6 cellular contexts compared by ENCODE assay signal in the genomic region with DNA sequence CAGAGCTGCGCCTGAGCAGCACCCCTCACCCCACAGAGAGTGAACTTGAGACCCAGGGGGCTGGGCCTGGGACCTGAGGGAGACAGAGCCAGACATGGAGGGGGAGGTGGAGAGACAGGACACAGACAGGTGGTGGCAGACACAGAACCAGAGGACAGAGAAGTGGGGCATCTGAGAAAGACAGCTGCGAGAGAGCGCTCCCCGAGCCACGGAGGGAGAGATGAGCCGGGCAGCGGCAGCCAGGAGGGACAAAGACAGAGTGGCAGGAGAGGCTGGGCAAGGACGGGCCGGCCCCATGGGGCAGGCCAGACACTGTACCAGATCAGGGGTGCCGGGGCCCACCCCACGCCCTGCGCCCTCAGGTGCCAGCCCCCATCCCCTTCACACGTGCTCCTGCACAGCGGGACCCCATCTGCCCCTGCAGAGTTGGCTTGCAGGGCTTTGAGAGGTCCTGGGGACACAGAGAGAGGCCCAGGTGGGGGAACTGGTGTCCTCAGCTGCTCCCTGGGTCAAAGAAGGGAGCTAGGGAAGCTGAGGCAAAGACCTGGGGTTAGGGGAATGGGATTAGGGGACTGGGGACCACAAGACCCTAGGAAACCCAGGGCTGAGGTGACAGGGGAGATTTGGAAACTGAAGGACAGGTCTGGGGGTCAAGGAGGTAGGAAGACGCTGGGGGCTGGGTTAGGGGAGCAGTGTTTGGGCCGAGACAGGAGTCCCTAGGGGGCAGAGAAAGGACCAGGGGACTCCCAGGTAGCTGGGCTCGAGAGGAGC. TPM values are rescaled to one million over a fixed set of nuclear protein-coding genes. Genes with fewer than 3 reads are reported as not detected.
DNase-seq lines count a peak whose midpoint lies in the region; ATAC-seq, FAIRE-seq and TF ChIP-seq lines count a peak whose summit lies in the region.

No MANE protein-coding gene starts in this region.

- POLR2A ChIA-PET in CD8-positive, alpha-beta T cell (lab: Charles Lee), result no interaction called here

- no peak overlapping the region for H3K27ac ChIP-seq in CD8-positive, alpha-beta T cell (ENCODE audit: low read depth, low read length)
- H3K27ac ChIP-seq in astrocyte (ENCODE audit: low read depth, low read length), result no peak overlapping the region

- TF ChIP-seq CTCF in CD8-positive, alpha-beta T cell (IDR thresholded peaks at IDR 0.05), result no peak
- no peak for TF ChIP-seq CTCF in astrocyte (IDR thresholded peaks at IDR 0.05; ENCODE audit: insufficient read depth, low read depth, low read length)

- no peaks in the 10 kb centered on the region for H3K36me3 ChIP-seq in CD8-positive, alpha-beta T cell (ENCODE audit: insufficient read depth, low read length)
- H3K36me3 ChIP-seq in astrocyte (ENCODE audit: insufficient read depth, low read length), result no peaks in the 10 kb centered on the region

- no peak overlapping the region for H2AFZ ChIP-seq in astrocyte (ENCODE audit: low read depth, low read length)

- H3K4me1 ChIP-seq in CD8-positive, alpha-beta T cell (ENCODE audit: insufficient read depth, low read length), result peaks cover 4% of the 10 kb centered on the region
- peaks cover 5% of the 10 kb centered on the region for H3K4me1 ChIP-seq in astrocyte (ENCODE audit: insufficient read depth, low read length)

- H3K4me3 Mint-ChIP-seq in CD8-positive, alpha-beta T cell, result peak overlapping the region; percentile 74
- peak overlapping the region; percentile 73 for H3K4me3 Mint-ChIP-seq in astrocyte (ENCODE audit: unreplicated experiment)
- H3K4me3 Mint-ChIP-seq in naive B cell, result peak overlapping the region; percentile 65 to 92 (median 80)

- CTCF ChIA-PET in CD8-positive, alpha-beta T cell (lab: Charles Lee), result interaction anchor here (2.3 kb wide), 1 partner anchor 158 kb away, joined by 7 read pairs; no protein-coding TSS in a partner anchor

- no peak for FAIRE-seq in astrocyte (lab: Jason Lieb, UNC)

- H3K79me2 ChIP-seq in astrocyte (ENCODE audit: insufficient read depth, low read length), result no peaks in the 10 kb centered on the region

- no peak overlapping the region for H3K4me3 ChIP-seq in CD8-positive, alpha-beta T cell (ENCODE audit: low read depth, low read length)
- H3K4me3 ChIP-seq in astrocyte (ENCODE audit: insufficient read depth, low read depth, low read length), result peak overlapping the region; percentile 14

- peak overlapping the region; percentile 80 for H3K4me2 ChIP-seq in astrocyte (ENCODE audit: low read length)

- no peaks in the 10 kb centered on the region for H3K9me3 Mint-ChIP-seq in CD8-positive, alpha-beta T cell
- no peaks in the 10 kb centered on the region for H3K9me3 Mint-ChIP-seq in astrocyte (ENCODE audit: unreplicated experiment)
- H3K9me3 Mint-ChIP-seq in naive B cell, result no peaks in the 10 kb centered on the region

- peak in 1 of 7 experiments; percentile 47 for DNase-seq in CD8-positive, alpha-beta T cell
- DNase-seq in astrocyte (ENCODE audit: low read depth) (no peak), naive B cell (no peak), HuH-7.5 (ENCODE audit: low spot score) (no peak)
- DNase-seq in stimulated activated naive CD4-positive, alpha-beta T cell treated with Interleukin-2 at 50 U/mL for 16 hours (lab: John Stamatoyannopoulos, UW), result no peak

- H3K27ac Mint-ChIP-seq in CD8-positive, alpha-beta T cell, result no peak overlapping the region
- H3K27ac Mint-ChIP-seq in astrocyte (ENCODE audit: unreplicated experiment), result no peak overlapping the region
- H3K27ac Mint-ChIP-seq in naive B cell, result peak overlapping the region in 2 of 6 donors; percentile 10 to 59

- H3K9me3 ChIP-seq in CD8-positive, alpha-beta T cell (ENCODE audit: low read length), result no peaks in the 10 kb centered on the region
- H3K9me3 ChIP-seq in astrocyte (ENCODE audit: insufficient read depth, low read depth, low read length), result no peaks in the 10 kb centered on the region

- H3K4me1 Mint-ChIP-seq in CD8-positive, alpha-beta T cell (ENCODE audit: low read depth), result peaks cover 25% of the 10 kb centered on the region
- H3K4me1 Mint-ChIP-seq in astrocyte (ENCODE audit: low read depth, unreplicated experiment) (no peaks in the 10 kb centered on the region), naive B cell (peaks cover 31 to 33% (median 31%) of the 10 kb centered on the region in 3 donors)

- intact Hi-C loops in CD8-positive, alpha-beta T cell (cut with DNase I, micrococcal nuclease), result no loop called here

- H3K27me3 ChIP-seq in CD8-positive, alpha-beta T cell (ENCODE audit: insufficient read depth, low read length), result peaks cover 26% of the 10 kb centered on the region
- H3K27me3 ChIP-seq in astrocyte (ENCODE audit: insufficient read depth, low read length), result peaks cover 5% of the 10 kb centered on the region

- H4K20me1 ChIP-seq in astrocyte (ENCODE audit: insufficient read depth, low read length), result peaks cover 5% of the 10 kb centered on the region

- H3K9ac ChIP-seq in astrocyte (ENCODE audit: low read length), result peak overlapping the region; percentile 31

- H3K36me3 Mint-ChIP-seq in CD8-positive, alpha-beta T cell, result peaks cover 15% of the 10 kb centered on the region
- peaks cover 10% of the 10 kb centered on the region for H3K36me3 Mint-ChIP-seq in astrocyte (ENCODE audit: low read depth, unreplicated experiment)
- peaks cover 8 to 18% of the 10 kb centered on the region in 2 donors for H3K36me3 Mint-ChIP-seq in naive B cell

- H3K27me3 Mint-ChIP-seq in CD8-positive, alpha-beta T cell (ENCODE audit: low read depth), result peaks cover 42% of the 10 kb centered on the region
- H3K27me3 Mint-ChIP-seq in astrocyte (ENCODE audit: low read depth, unreplicated experiment) (peaks cover 51% of the 10 kb centered on the region), naive B cell (peaks cover 21 to 51% (median 40%) of the 10 kb centered on the region in 3 donors)

- ATAC-seq in CD8-positive, alpha-beta T cell, result no peak
- ATAC-seq in naive B cell (ENCODE audit: low read depth in 2 of 2) (no peak), GM21825 (IDR thresholded peaks at IDR 0.05; ENCODE audit: unreplicated experiment) (no peak)

RNA-seq across cellular contexts. Expression of gene FNDC5, which starts 0.7 kb away (rescaled TPM):
- not detected for total RNA-seq in CD8-positive, alpha-beta T cell
- 0.39 and 0.96 TPM in 2 replicates for total RNA-seq in astrocyte
- under 1 TPM in 1 of 6 donors, not detected in 5; 0.20 TPM for polyA plus RNA-seq in naive B cell (ENCODE audit: low read depth in 6 of 6)

RNA-seq across cellular contexts. Expression of gene HPCA, which starts 16.3 kb away (rescaled TPM):
- not detected for total RNA-seq in CD8-positive, alpha-beta T cell
- total RNA-seq in astrocyte, result not detected in 2 replicates
- not detected for polyA plus RNA-seq in naive B cell (ENCODE audit: low read depth in 6 of 6)

RNA-seq across cellular contexts. Expression of gene TMEM54, which starts 31.2 kb away (rescaled TPM):
- total RNA-seq in CD8-positive, alpha-beta T cell, result not detected
- total RNA-seq in astrocyte, result 8.0 and 9.3 TPM in 2 replicates
- not detected for polyA plus RNA-seq in naive B cell (ENCODE audit: low read depth in 6 of 6)

RNA-seq across cellular contexts. Expression of gene S100PBP, which starts 52.6 kb away (rescaled TPM):
- 10 to 100 TPM; 21.2 to 26.6 TPM for total RNA-seq in CD8-positive, alpha-beta T cell
- total RNA-seq in astrocyte, result 39.9 and 40.3 TPM in 2 replicates
- 10 to 100 TPM in 5 of 6 donors, 1 to 10 TPM in 1; 3.6 to 24.5 (median 16.3) TPM for polyA plus RNA-seq in naive B cell (ENCODE audit: low read depth in 6 of 6)

RNA-seq across cellular contexts. Expression of gene YARS1, which starts 52.9 kb away (rescaled TPM):
- 100 to 1,000 TPM; 105 to 114 TPM for total RNA-seq in CD8-positive, alpha-beta T cell
- 214 and 219 TPM in 2 replicates for total RNA-seq in astrocyte
- 10 to 100 TPM; 26.0 to 43.9 (median 35.1) TPM for polyA plus RNA-seq in naive B cell (ENCODE audit: low read depth in 6 of 6)
